Comparison of ENCODE assay signal across 12 cellular contexts in the genomic region with DNA sequence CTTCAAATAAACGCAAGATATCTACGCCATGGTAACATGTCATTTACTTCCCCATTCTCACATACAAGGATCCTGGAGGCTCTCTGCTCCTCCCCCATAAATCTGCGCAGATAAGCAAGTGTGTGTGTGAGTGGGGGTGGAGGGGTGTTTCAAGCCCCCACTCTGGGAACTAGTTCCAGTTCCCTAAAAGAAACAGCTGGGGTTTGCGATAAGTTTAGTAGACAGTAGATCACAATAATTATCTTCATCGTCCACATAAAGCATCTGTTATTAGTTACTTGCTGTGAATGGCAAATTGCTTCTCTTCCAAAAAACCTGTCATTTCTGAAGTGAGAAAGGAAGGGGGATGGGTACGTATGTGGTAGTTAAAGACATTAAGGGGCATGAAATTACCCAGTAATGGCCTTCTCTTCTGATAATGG.
DNase-seq lines count a peak whose midpoint lies in the region; ATAC-seq and TF ChIP-seq lines count a peak whose summit lies in the region.
"Had no signal": no experiment of that assay in that cellular context is flagged by ENCODE, and none has a peak within 500 bp of the region (broad histone marks: within the 10 kb centered on the region; RNA-seq: fewer than 3 reads in every experiment).

No MANE protein-coding gene starts in this region.

- no peak for ATAC-seq in activated CD4-positive, alpha-beta T cell treated with anti-CD3 and anti-CD28 coated beads for 36 hours
- no peak for ATAC-seq in SK-N-SH treated with all-trans-retinoic acid at 6 μM for 48 hours
- peak; percentile 12 for ATAC-seq in left lung
- no peak for ATAC-seq in GM19467 (IDR thresholded peaks at IDR 0.05; ENCODE audit: unreplicated experiment)
- no peak for ATAC-seq in HG03354 (IDR thresholded peaks at IDR 0.05; ENCODE audit: poor library complexity, severe bottlenecking, unreplicated experiment)
- ATAC-seq: A549, PC-3 had no signal

- H3K27me3 Mint-ChIP-seq in activated CD4-positive, alpha-beta T cell treated with anti-CD3 and anti-CD28 coated beads for 36 hours, result no peaks in the 10 kb centered on the region
- H3K27me3 Mint-ChIP-seq in Caco-2 (ENCODE audit: insufficient read depth, unreplicated experiment), result no peaks in the 10 kb centered on the region

- BruUV-seq in Caco-2 (replicated peaks; lab: Mats Ljungman, UMichigan), result no TSS peak

- no peak overlapping the region for H3K4me3 Mint-ChIP-seq in activated CD4-positive, alpha-beta T cell treated with anti-CD3 and anti-CD28 coated beads for 36 hours
- H3K4me3 Mint-ChIP-seq in Caco-2 (ENCODE audit: unreplicated experiment), result no peak overlapping the region

- no peaks in the 10 kb centered on the region for H3K9me3 Mint-ChIP-seq in activated CD4-positive, alpha-beta T cell treated with anti-CD3 and anti-CD28 coated beads for 36 hours (ENCODE audit: low read depth)
- H3K9me3 Mint-ChIP-seq in Caco-2 (ENCODE audit: unreplicated experiment), result no peaks in the 10 kb centered on the region

- H3K4me1 Mint-ChIP-seq in activated CD4-positive, alpha-beta T cell treated with anti-CD3 and anti-CD28 coated beads for 36 hours, result peaks cover 58% of the 10 kb centered on the region
- H3K4me1 Mint-ChIP-seq in Caco-2 (ENCODE audit: low read depth, unreplicated experiment), result peaks cover 12% of the 10 kb centered on the region

- H3K27ac ChIP-seq in left lung, result peak overlapping the region; percentile 36 to 75
- peak overlapping the region; percentile 95 for H3K27ac ChIP-seq in temporal lobe (ENCODE audit: low read depth, low read length)
- H3K27ac ChIP-seq: A549 had no signal

- H3K36me3 Mint-ChIP-seq in activated CD4-positive, alpha-beta T cell treated with anti-CD3 and anti-CD28 coated beads for 36 hours (ENCODE audit: low read depth), result peaks cover 17% of the 10 kb centered on the region
- H3K36me3 Mint-ChIP-seq in Caco-2 (ENCODE audit: insufficient read depth, unreplicated experiment), result peaks cover 47% of the 10 kb centered on the region

- H3K4me3 ChIP-seq in left lung, result no peak overlapping the region
- H3K4me3 ChIP-seq in Caco-2 (ENCODE audit: low read depth, low read length), result no peak overlapping the region
- H3K4me3 ChIP-seq: A549, breast epithelium had no signal

- no peak for TF ChIP-seq CTCF in left lung (IDR thresholded peaks at IDR 0.05)
- TF ChIP-seq CTCF in Caco-2 (IDR thresholded peaks at IDR 0.05; ENCODE audit: insufficient read depth in 1 of 2, low read depth in 1 of 2, low read length in 1 of 2, severe bottlenecking in 1 of 2, unreplicated experiment in 1 of 2), result no peak

- H3K27ac Mint-ChIP-seq in activated CD4-positive, alpha-beta T cell treated with anti-CD3 and anti-CD28 coated beads for 36 hours, result peak overlapping the region; percentile 3
- no peak overlapping the region for H3K27ac Mint-ChIP-seq in Caco-2 (ENCODE audit: unreplicated experiment)

- H3K27me3 ChIP-seq in left lung (no peaks in the 10 kb centered on the region), Caco-2 (replicated peaks; ENCODE audit: control insufficient read depth, insufficient read depth, low read length) (no peaks in the 10 kb centered on the region)
- H3K27me3 ChIP-seq: breast epithelium had no signal

- H3K36me3 ChIP-seq in left lung (peaks cover 0 to 23% of the 10 kb centered on the region in 2 donors), Caco-2 (ENCODE audit: control insufficient read depth, insufficient read depth, low read length) (peaks cover 1% of the 10 kb centered on the region)
- H3K36me3 ChIP-seq: breast epithelium had no signal

- no peaks in the 10 kb centered on the region for H3K9me3 ChIP-seq in left lung
- H3K9me3 ChIP-seq in Caco-2, result no peaks in the 10 kb centered on the region
- H3K9me3 ChIP-seq: A549, breast epithelium had no signal

- H3K4me1 ChIP-seq in left lung (peaks cover 65 to 100% of the 10 kb centered on the region in 2 donors), Caco-2 (peaks cover 9% of the 10 kb centered on the region; the same call in 1 of the 2 replicates)

- intact Hi-C loops in activated CD4-positive, alpha-beta T cell treated with anti-CD3 and anti-CD28 coated beads for 36 hours (cut with DNase I, micrococcal nuclease), result no loop called here
- intact Hi-C loops in left lung (cut with DNase I), result no loop called here
- intact Hi-C loops in Caco-2 (cut with micrococcal nuclease; ENCODE audit: unreplicated experiment), result no loop called here

- no peak for DNase-seq in activated CD4-positive, alpha-beta T cell treated with anti-CD3 and anti-CD28 coated beads for 36 hours
- DNase-seq in activated CD4-positive, alpha-beta T cell treated with anti-CD3 and anti-CD28 coated beads, Interleukin-2, amount 50 U/mL, for 4 hours, result no peak
- DNase-seq in left lung, result no peak
- DNase-seq in Caco-2, result no peak
- DNase-seq: PC-3, retina had no signal

- CTCF ChIA-PET in activated CD4-positive, alpha-beta T cell treated with anti-CD3 and anti-CD28 coated beads for 36 hours (lab: Charles Lee), result interaction anchor here (0.6 to 3.0 kb wide), 10 partner anchors 9 to 308 kb away, joined by 3 to 24 read pairs (median 3); no protein-coding TSS in a partner anchor
- CTCF ChIA-PET in Caco-2 (lab: Charles Lee), result interaction anchor here (0.7 kb wide), 1 partner anchor 15 kb away, joined by 4 read pairs; no protein-coding TSS in a partner anchor

- POLR2A ChIA-PET in activated CD4-positive, alpha-beta T cell treated with anti-CD3 and anti-CD28 coated beads for 36 hours (lab: Charles Lee), result no interaction called here
- POLR2A ChIA-PET in Caco-2 (lab: Charles Lee), result interaction anchor here (0.6 kb wide), 1 partner anchor 32 kb away, joined by 3 read pairs; no protein-coding TSS in a partner anchor

TF ChIP-seq in SK-N-SH treated with all-trans-retinoic acid at 6 μM for 48 hours, 23 proteins besides CTCF, POLR2A, EP300 and RAD21:
- TF ChIP-seq ZFP30 (CRISPR knock-in tag; IDR thresholded peaks at IDR 0.05), result no peak
- TF ChIP-seq ARNTL (CRISPR knock-in tag; IDR thresholded peaks at IDR 0.05; ENCODE audit: borderline replicate concordance, low read depth), result no peak
- no peak for TF ChIP-seq ZNF8 (CRISPR knock-in tag; IDR thresholded peaks at IDR 0.05)
- TF ChIP-seq TCF4 (CRISPR knock-in tag; IDR thresholded peaks at IDR 0.05; ENCODE audit: borderline replicate concordance), result peak; percentile 62; the same call in 1 of the 2 replicates
- TF ChIP-seq, protein P1, sequence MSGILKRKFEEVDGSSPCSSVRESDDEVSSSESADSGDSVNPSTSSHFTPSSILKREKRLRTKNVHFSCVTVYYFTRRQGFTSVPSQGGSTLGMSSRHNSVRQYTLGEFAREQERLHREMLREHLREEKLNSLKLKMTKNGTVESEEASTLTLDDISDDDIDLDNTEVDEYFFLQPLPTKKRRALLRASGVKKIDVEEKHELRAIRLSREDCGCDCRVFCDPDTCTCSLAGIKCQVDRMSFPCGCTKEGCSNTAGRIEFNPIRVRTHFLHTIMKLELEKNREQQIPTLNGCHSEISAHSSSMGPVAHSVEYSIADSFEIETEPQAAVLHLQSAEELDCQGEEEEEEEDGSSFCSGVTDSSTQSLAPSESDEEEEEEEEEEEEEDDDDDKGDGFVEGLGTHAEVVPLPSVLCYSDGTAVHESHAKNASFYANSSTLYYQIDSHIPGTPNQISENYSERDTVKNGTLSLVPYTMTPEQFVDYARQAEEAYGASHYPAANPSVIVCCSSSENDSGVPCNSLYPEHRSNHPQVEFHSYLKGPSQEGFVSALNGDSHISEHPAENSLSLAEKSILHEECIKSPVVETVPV (CRISPR knock-in tag; IDR thresholded peaks at IDR 0.05), result no peak
